Comparison of ENCODE assay signal across 1 cellular context in genomic region chr7:2353650-2354172, GRCh38.
A peak's percentile ranks its signal among the peaks of the same experiment; 100 is the strongest.
TF ChIP-seq lines count a peak whose summit lies in the region.

No MANE protein-coding gene starts in this region.

TF ChIP-seq in HepG2, 621 proteins besides CTCF, POLR2A, EP300 and RAD21 (continued from another document and continues in another):
- TF ChIP-seq TFDP2 (CRISPR knock-in tag; IDR thresholded peaks at IDR 0.05) (peak; percentile 97), MEIS1 (CRISPR knock-in tag; IDR thresholded peaks at IDR 0.05; ENCODE audit: borderline replicate concordance) (no peak), BCL3 (CRISPR knock-in tag; IDR thresholded peaks at IDR 0.05) (peak; percentile 86), ZZZ3 (CRISPR knock-in tag; IDR thresholded peaks at IDR 0.05; ENCODE audit: borderline replicate concordance) (peak; percentile 38; the same call in 1 of the 2 replicates), RFX3 (CRISPR knock-in tag; IDR thresholded peaks at IDR 0.05) (no peak), ZNF605 (CRISPR knock-in tag; IDR thresholded peaks at IDR 0.05) (peak; percentile 95), ZNF460 (CRISPR knock-in tag; IDR thresholded peaks at IDR 0.05; ENCODE audit: borderline replicate concordance) (0 out of 2 replicates have a peak, but pooled peaks have one; percentile 30), CSRNP2 (CRISPR knock-in tag; conservative IDR thresholded peaks at IDR 0.05; ENCODE audit: low read depth) (no peak), MTF1 (CRISPR knock-in tag; IDR thresholded peaks at IDR 0.05) (peak; percentile 54; the same call in 1 of the 2 replicates), ZBTB1 (CRISPR knock-in tag; IDR thresholded peaks at IDR 0.05; ENCODE audit: borderline replicate concordance) (no peak), ZNF678 (CRISPR knock-in tag; IDR thresholded peaks at IDR 0.05) (no peak; the same call in 1 of the 2 replicates), ZNF790 (CRISPR knock-in tag; IDR thresholded peaks at IDR 0.05; ENCODE audit: borderline replicate concordance) (no peak), SMYD3 (CRISPR knock-in tag; IDR thresholded peaks at IDR 0.05) (no peak; the same call in 1 of the 2 replicates), SYNCRIP (IDR thresholded peaks at IDR 0.05; ENCODE audit: insufficient read depth, low read depth, low read length) (no peak), BCLAF1 (IDR thresholded peaks at IDR 0.05) (no peak), ZFP1 (CRISPR knock-in tag; IDR thresholded peaks at IDR 0.05) (no peak), ETV5 (CRISPR knock-in tag; IDR thresholded peaks at IDR 0.05; ENCODE audit: borderline replicate concordance) (no peak; the same call in 1 of the 2 replicates), HOXA9 (CRISPR knock-in tag; IDR thresholded peaks at IDR 0.05; ENCODE audit: borderline replicate concordance) (no peak), ZNF720 (CRISPR knock-in tag; IDR thresholded peaks at IDR 0.05) (0 out of 2 replicates have a peak, but pooled peaks have one; percentile 89), ZNF235 (CRISPR knock-in tag; IDR thresholded peaks at IDR 0.05; ENCODE audit: borderline replicate concordance) (no peak), KDM6A (CRISPR knock-in tag; IDR thresholded peaks at IDR 0.05; ENCODE audit: low read depth) (no peak), ZNF501 (CRISPR knock-in tag; IDR thresholded peaks at IDR 0.05) (0 out of 2 replicates have a peak, but pooled peaks have one; percentile 94), PRPF4 (IDR thresholded peaks at IDR 0.05; ENCODE audit: low read depth, low read length, poor library complexity, severe bottlenecking) (no peak), TRAFD1 (CRISPR knock-in tag; IDR thresholded peaks at IDR 0.05; ENCODE audit: borderline replicate concordance) (no peak), ZBTB20 (CRISPR knock-in tag; IDR thresholded peaks at IDR 0.05; ENCODE audit: borderline replicate concordance, low read depth) (peak; percentile 89), THYN1 (CRISPR knock-in tag; IDR thresholded peaks at IDR 0.05; ENCODE audit: borderline replicate concordance, low read depth) (0 out of 2 replicates have a peak, but pooled peaks have one; percentile 40), ZNF24 (IDR thresholded peaks at IDR 0.05) (no peak), ZNF224 (CRISPR knock-in tag; IDR thresholded peaks at IDR 0.05) (peak; percentile 26; the same call in 1 of the 2 replicates), KLF9 (CRISPR knock-in tag; IDR thresholded peaks at IDR 0.05; ENCODE audit: low read depth) (peak; percentile 67; the same call in 1 of the 2 replicates), TSC22D2 (CRISPR knock-in tag; IDR thresholded peaks at IDR 0.05; ENCODE audit: borderline replicate concordance) (peak; percentile 84), MYNN (CRISPR knock-in tag; IDR thresholded peaks at IDR 0.05; ENCODE audit: low read depth) (peak; percentile 77; the same call in 1 of the 2 replicates), ZNF776 (CRISPR knock-in tag; IDR thresholded peaks at IDR 0.05) (no peak; the same call in 1 of the 2 replicates), BRCA1 (CRISPR knock-in tag; IDR thresholded peaks at IDR 0.05) (peak; percentile 32; the same call in 1 of the 2 replicates), DMAP1 (CRISPR knock-in tag; IDR thresholded peaks at IDR 0.05) (peak; percentile 85; the same call in 1 of the 2 replicates), NFE2L2 (IDR thresholded peaks at IDR 0.05; ENCODE audit: low read length) (no peak), SP4 (CRISPR knock-in tag; IDR thresholded peaks at IDR 0.05) (peak; percentile 76), ZNF629 (CRISPR knock-in tag; conservative IDR thresholded peaks at IDR 0.05) (0 out of 2 replicates have a peak, but pooled peaks have one; percentile 8), ZFAT (CRISPR knock-in tag; conservative IDR thresholded peaks at IDR 0.05) (no peak), MLLT10 (CRISPR knock-in tag; IDR thresholded peaks at IDR 0.05) (no peak), TFAP4 (IDR thresholded peaks at IDR 0.05; ENCODE audit: borderline replicate concordance, low read depth) (no peak), ZNF34 (CRISPR knock-in tag; IDR thresholded peaks at IDR 0.05; ENCODE audit: borderline replicate concordance) (no peak), ZNF879 (CRISPR knock-in tag; IDR thresholded peaks at IDR 0.05) (peak; percentile 93), ZC3H13 (CRISPR knock-in tag; IDR thresholded peaks at IDR 0.05) (0 out of 2 replicates have a peak, but pooled peaks have one; percentile 69), ZNF674 (CRISPR knock-in tag; IDR thresholded peaks at IDR 0.05; ENCODE audit: low read depth) (no peak), NFIC (IDR thresholded peaks at IDR 0.05; ENCODE audit: low read length) (no peak), TBL1XR1 (IDR thresholded peaks at IDR 0.05; ENCODE audit: borderline replicate concordance, low read length, partially characterized antibody) (peak; percentile 38), ZNF549 (CRISPR knock-in tag; IDR thresholded peaks at IDR 0.05) (no peak)
- TF ChIP-seq, protein P1, sequence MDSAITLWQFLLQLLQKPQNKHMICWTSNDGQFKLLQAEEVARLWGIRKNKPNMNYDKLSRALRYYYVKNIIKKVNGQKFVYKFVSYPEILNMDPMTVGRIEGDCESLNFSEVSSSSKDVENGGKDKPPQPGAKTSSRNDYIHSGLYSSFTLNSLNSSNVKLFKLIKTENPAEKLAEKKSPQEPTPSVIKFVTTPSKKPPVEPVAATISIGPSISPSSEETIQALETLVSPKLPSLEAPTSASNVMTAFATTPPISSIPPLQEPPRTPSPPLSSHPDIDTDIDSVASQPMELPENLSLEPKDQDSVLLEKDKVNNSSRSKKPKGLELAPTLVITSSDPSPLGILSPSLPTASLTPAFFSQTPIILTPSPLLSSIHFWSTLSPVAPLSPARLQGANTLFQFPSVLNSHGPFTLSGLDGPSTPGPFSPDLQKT (CRISPR knock-in tag; IDR thresholded peaks at IDR 0.05; ENCODE audit: borderline replicate concordance): peak; percentile 22; the same call in 1 of the 2 replicates
- TF ChIP-seq, protein P2, sequence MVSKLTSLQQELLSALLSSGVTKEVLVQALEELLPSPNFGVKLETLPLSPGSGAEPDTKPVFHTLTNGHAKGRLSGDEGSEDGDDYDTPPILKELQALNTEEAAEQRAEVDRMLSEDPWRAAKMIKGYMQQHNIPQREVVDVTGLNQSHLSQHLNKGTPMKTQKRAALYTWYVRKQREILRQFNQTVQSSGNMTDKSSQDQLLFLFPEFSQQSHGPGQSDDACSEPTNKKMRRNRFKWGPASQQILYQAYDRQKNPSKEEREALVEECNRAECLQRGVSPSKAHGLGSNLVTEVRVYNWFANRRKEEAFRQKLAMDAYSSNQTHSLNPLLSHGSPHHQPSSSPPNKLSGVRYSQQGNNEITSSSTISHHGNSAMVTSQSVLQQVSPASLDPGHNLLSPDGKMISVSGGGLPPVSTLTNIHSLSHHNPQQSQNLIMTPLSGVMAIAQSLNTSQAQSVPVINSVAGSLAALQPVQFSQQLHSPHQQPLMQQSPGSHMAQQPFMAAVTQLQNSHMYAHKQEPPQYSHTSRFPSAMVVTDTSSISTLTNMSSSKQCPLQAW (CRISPR knock-in tag; IDR thresholded peaks at IDR 0.05): peak; percentile 80
- TF ChIP-seq, protein P3, sequence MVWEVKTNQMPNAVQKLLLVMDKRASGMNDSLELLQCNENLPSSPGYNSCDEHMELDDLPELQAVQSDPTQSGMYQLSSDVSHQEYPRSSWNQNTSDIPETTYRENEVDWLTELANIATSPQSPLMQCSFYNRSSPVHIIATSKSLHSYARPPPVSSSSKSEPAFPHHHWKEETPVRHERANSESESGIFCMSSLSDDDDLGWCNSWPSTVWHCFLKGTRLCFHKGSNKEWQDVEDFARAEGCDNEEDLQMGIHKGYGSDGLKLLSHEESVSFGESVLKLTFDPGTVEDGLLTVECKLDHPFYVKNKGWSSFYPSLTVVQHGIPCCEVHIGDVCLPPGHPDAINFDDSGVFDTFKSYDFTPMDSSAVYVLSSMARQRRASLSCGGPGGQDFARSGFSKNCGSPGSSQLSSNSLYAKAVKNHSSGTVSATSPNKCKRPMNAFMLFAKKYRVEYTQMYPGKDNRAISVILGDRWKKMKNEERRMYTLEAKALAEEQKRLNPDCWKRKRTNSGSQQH (CRISPR knock-in tag; IDR thresholded peaks at IDR 0.05; ENCODE audit: low read depth): no peak
- TF ChIP-seq, protein P4, sequence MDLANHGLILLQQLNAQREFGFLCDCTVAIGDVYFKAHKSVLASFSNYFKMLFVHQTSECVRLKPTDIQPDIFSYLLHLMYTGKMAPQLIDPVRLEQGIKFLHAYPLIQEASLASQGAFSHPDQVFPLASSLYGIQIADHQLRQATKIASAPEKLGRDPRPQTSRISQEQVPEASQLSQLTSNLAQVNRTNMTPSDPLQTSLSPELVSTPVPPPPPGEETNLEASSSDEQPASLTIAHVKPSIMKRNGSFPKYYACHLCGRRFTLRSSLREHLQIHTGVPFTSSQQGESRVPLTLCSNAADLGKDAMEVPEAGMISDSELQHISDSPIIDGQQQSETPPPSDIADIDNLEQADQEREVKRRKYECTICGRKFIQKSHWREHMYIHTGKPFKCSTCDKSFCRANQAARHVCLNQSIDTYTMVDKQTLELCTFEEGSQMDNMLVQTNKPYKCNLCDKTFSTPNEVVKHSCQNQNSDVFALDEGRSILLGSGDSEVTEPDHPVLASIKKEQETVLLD (CRISPR knock-in tag; IDR thresholded peaks at IDR 0.05; ENCODE audit: low read depth): peak; percentile 62
- TF ChIP-seq, protein P5, sequence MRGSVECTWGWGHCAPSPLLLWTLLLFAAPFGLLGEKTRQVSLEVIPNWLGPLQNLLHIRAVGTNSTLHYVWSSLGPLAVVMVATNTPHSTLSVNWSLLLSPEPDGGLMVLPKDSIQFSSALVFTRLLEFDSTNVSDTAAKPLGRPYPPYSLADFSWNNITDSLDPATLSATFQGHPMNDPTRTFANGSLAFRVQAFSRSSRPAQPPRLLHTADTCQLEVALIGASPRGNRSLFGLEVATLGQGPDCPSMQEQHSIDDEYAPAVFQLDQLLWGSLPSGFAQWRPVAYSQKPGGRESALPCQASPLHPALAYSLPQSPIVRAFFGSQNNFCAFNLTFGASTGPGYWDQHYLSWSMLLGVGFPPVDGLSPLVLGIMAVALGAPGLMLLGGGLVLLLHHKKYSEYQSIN (CRISPR knock-in tag; IDR thresholded peaks at IDR 0.05; ENCODE audit: borderline replicate concordance): no peak
